In the genomic region with DNA sequence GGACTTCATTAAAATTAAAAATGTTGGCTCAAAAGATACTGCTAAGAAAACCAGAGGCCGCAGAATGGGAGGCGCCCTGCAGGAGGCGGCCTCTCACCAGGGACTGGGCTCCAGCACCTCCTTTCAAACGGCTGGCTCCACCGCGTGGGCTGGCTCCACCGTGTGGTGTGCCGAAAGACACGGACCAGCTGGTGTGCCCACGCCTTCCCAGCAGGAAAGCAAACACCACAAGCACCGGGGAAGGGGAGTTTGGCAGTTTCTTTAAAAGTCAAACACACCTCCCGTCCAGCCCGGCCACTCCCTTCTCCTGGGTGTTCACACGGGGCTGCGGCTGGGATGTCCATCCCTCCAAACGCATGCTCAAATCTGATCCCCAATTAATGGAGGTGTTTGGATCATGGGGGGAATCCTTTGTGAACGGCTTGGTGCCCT, we compare ENCODE assay signal across 8 cellular contexts. TPM values are rescaled to one million over a fixed set of nuclear protein-coding genes. Genes with fewer than 3 reads are reported as not detected.
DNase-seq lines count a peak whose midpoint lies in the region; ATAC-seq and TF ChIP-seq lines count a peak whose summit lies in the region.

No MANE protein-coding gene starts in this region.

- H3K4me3 Mint-ChIP-seq in CD4-positive, alpha-beta memory T cell, result no peak overlapping the region

- H3K4me1 ChIP-seq in CD4-positive, alpha-beta memory T cell (ENCODE audit: insufficient read depth, low read length), result no peaks in the 10 kb centered on the region

- ATAC-seq in SK-N-SH treated with all-trans-retinoic acid at 6 μM for 48 hours, result peak; percentile 82
- ATAC-seq in HG03469 (IDR thresholded peaks at IDR 0.05; ENCODE audit: unreplicated experiment), result no peak

- peak; percentile 62 for TF ChIP-seq CTCF in astrocyte of the spinal cord (IDR thresholded peaks at IDR 0.05; ENCODE audit: low read depth, low read length)

- H3K9me3 ChIP-seq in CD4-positive, alpha-beta memory T cell (ENCODE audit: control insufficient read depth in 1 of 2, low read length in 2 of 2), result no peaks in the 10 kb centered on the region

- intact Hi-C loops in CD4-positive, alpha-beta memory T cell (cut with micrococcal nuclease), result no loop called here

- DNase-seq in CD4-positive, alpha-beta memory T cell, result peak; percentile 30 to 57 (median 39)
- peak; percentile 33 for DNase-seq in Jurkat, Clone E6-1 (ENCODE audit: low read depth, low spot score)
- DNase-seq in astrocyte of the spinal cord (ENCODE audit: low read depth, low spot score), result peak; percentile 38
- DNase-seq in inferior parietal cortex (ENCODE audit: extremely low spot score), result peak; percentile 38
- peak; percentile 38 to 66 for DNase-seq in stimulated activated CD4-positive, alpha-beta T cell treated with anti-CD3 and anti-CD28 coated beads, Interleukin-2, amount 100 ng/mL, for 24 hours
- DNase-seq in pons (ENCODE audit: low spot score), result no peak

- H3K36me3 Mint-ChIP-seq in CD4-positive, alpha-beta memory T cell, result peaks cover 19 to 42% of the 10 kb centered on the region in 2 donors

- no peak overlapping the region for H3K4me3 ChIP-seq in CD4-positive, alpha-beta memory T cell (ENCODE audit: low read length in 2 of 2)
- H3K4me3 ChIP-seq in Jurkat, Clone E6-1 (ENCODE audit: low read length), result no peak overlapping the region
- no peak overlapping the region for H3K4me3 ChIP-seq in astrocyte of the spinal cord (ENCODE audit: low read depth, low read length)

- H3K4me1 Mint-ChIP-seq in CD4-positive, alpha-beta memory T cell, result peaks cover 5 to 8% (median 7%) of the 10 kb centered on the region in 4 donors

- in situ Hi-C loops in astrocyte of the spinal cord (cut with HindIII; ENCODE audit: low sequenced_read_pairs), result no loop called here

- peaks cover 41% of the 10 kb centered on the region for H3K36me3 ChIP-seq in CD4-positive, alpha-beta memory T cell (ENCODE audit: insufficient read depth, low read length)

- no peaks in the 10 kb centered on the region for H3K9me3 Mint-ChIP-seq in CD4-positive, alpha-beta memory T cell

- POLR2A ChIA-PET in CD4-positive, alpha-beta memory T cell (lab: Charles Lee; ENCODE audit: partially characterized antibody), result interaction anchor here (2.1 kb wide), 1 partner anchor 12 kb away, joined by 5 read pairs; no protein-coding TSS in a partner anchor

- CTCF ChIA-PET in CD4-positive, alpha-beta memory T cell (lab: Charles Lee; ENCODE audit: partially characterized antibody), result interaction anchor here (1.6 kb wide), 1 partner anchor 30 kb away, joined by 5 read pairs; the partner anchor contains the start of genes NUBP2 and SPSB3

- H3K27ac ChIP-seq in CD4-positive, alpha-beta memory T cell (ENCODE audit: low read depth, low read length), result no peak overlapping the region

- H3K27ac Mint-ChIP-seq in CD4-positive, alpha-beta memory T cell, result peak overlapping the region in 1 of 7 donors; percentile 71

- H3K27me3 Mint-ChIP-seq in CD4-positive, alpha-beta memory T cell, result no peaks in the 10 kb centered on the region

- no peaks in the 10 kb centered on the region for H3K27me3 ChIP-seq in CD4-positive, alpha-beta memory T cell (ENCODE audit: insufficient read depth, low read length)

TF ChIP-seq in SK-N-SH treated with all-trans-retinoic acid at 6 μM for 48 hours, 23 proteins besides CTCF, POLR2A, EP300 and RAD21:
- TF ChIP-seq, protein P1, sequence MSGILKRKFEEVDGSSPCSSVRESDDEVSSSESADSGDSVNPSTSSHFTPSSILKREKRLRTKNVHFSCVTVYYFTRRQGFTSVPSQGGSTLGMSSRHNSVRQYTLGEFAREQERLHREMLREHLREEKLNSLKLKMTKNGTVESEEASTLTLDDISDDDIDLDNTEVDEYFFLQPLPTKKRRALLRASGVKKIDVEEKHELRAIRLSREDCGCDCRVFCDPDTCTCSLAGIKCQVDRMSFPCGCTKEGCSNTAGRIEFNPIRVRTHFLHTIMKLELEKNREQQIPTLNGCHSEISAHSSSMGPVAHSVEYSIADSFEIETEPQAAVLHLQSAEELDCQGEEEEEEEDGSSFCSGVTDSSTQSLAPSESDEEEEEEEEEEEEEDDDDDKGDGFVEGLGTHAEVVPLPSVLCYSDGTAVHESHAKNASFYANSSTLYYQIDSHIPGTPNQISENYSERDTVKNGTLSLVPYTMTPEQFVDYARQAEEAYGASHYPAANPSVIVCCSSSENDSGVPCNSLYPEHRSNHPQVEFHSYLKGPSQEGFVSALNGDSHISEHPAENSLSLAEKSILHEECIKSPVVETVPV (CRISPR knock-in tag; IDR thresholded peaks at IDR 0.05), result no peak
TF ChIP-seq in SK-N-SH treated with all-trans-retinoic acid at 6 μM for 48 hours: peak in this region for 0.

RNA-seq across cellular contexts. Expression of gene HAGH, which starts 13.9 kb away (rescaled TPM):
- total RNA-seq in CD4-positive, alpha-beta memory T cell, result 10 to 100 TPM; 73.7 to 77.8 TPM
- polyA plus RNA-seq in CD4-positive, alpha-beta memory T cell, result 10 to 100 TPM; 54.3 to 63.2 TPM
- polyA plus RNA-seq in Jurkat, Clone E6-1 (2012; ENCODE audit: insufficient read depth, insufficient read length), result 98.4 TPM

RNA-seq across cellular contexts. Expression of gene FAHD1, which starts 14.3 kb away (rescaled TPM):
- 1 to 10 TPM; 7.8 to 9.6 TPM for total RNA-seq in CD4-positive, alpha-beta memory T cell
- 10 to 100 TPM; 22.3 to 23.2 TPM for polyA plus RNA-seq in CD4-positive, alpha-beta memory T cell
- polyA plus RNA-seq in Jurkat, Clone E6-1 (2012; ENCODE audit: insufficient read depth, insufficient read length), result 15.1 TPM

RNA-seq across cellular contexts. Expression of gene IGFALS, which starts 19.2 kb away (rescaled TPM):
- total RNA-seq in CD4-positive, alpha-beta memory T cell, result under 1 TPM; 0.29 to 0.36 TPM
- polyA plus RNA-seq in CD4-positive, alpha-beta memory T cell, result not detected
- not detected for polyA plus RNA-seq in Jurkat, Clone E6-1 (2012; ENCODE audit: insufficient read depth, insufficient read length)

RNA-seq across cellular contexts. Expression of gene NUBP2, which starts 30.0 kb away (rescaled TPM):
- total RNA-seq in CD4-positive, alpha-beta memory T cell, result 10 to 100 TPM; 55.9 to 59.4 TPM
- polyA plus RNA-seq in CD4-positive, alpha-beta memory T cell, result 10 to 100 TPM; 77.6 to 98.9 TPM
- polyA plus RNA-seq in Jurkat, Clone E6-1 (2012; ENCODE audit: insufficient read depth, insufficient read length), result 95.9 TPM

RNA-seq across cellular contexts. Expression of gene SPSB3, which starts 30.4 kb away (rescaled TPM):
- total RNA-seq in CD4-positive, alpha-beta memory T cell, result 100 to 1,000 TPM; 133 to 144 TPM
- polyA plus RNA-seq in CD4-positive, alpha-beta memory T cell, result 10 to 100 TPM; 56.6 to 72.9 TPM
- 32.5 TPM for polyA plus RNA-seq in Jurkat, Clone E6-1 (2012; ENCODE audit: insufficient read depth, insufficient read length)
